Comparison of ENCODE assay signal across 19 cellular contexts in the genomic region with DNA sequence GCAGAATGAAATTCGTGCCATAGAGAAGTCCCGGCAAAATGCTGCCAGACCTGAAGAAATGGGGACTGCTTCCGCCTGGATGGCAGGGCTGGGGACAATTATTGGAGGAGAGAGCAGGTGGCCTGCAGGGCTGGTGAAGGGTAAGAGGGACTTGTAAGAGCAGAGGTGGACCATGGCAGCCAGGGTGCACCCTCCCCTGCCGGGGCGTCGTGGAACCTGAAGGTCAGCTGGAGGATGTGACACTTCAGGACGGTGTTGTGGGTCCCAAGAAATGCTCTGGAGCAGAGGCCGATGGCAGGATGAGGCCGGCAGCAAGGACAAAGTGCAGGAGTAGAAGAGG. TPM values are rescaled to one million over a fixed set of nuclear protein-coding genes. Genes with fewer than 3 reads are reported as not detected.
DNase-seq lines count a peak whose midpoint lies in the region; ATAC-seq and TF ChIP-seq lines count a peak whose summit lies in the region.
"Had no signal": no experiment of that assay in that cellular context is flagged by ENCODE, and none has a peak within 500 bp of the region (broad histone marks: within the 10 kb centered on the region; RNA-seq: fewer than 3 reads in every experiment).

No MANE protein-coding gene starts in this region.

- no peak for TF ChIP-seq RAD21 in HCT116 (IDR thresholded peaks at IDR 0.05; ENCODE audit: low read depth)

- DNase-seq in HCT116 (ENCODE audit: low read depth, low spot score), result no peak
- DNase-seq in mammary epithelial cell, result no peak
- no peak for DNase-seq in type B pancreatic cell (ENCODE audit: extremely low spot score, unreplicated experiment)
- DNase-seq in NCI-H1417 treated with DMSO at 0.1 percent for 48 hours (lab: John Stamatoyannopoulos, UW), result no peak
- DNase-seq in ACHN, result no peak
- no peak for DNase-seq in activated T-cell treated with anti-CD3 and anti-CD28 coated beads, Interleukin-2, amount 50 U/mL, for 72 hours
- DNase-seq: activated CD4-positive, alpha-beta T cell treated with anti-CD3 and anti-CD28 coated beads, Interleukin-2, amount 10 ng/mL, durations not matched to agents 24 days and 14 days; activated CD8-positive, alpha-beta memory T cell treated with anti-CD3 and anti-CD28 coated beads, Interleukin-2, amount 50 U/mL, for 4 hours; activated gamma-delta T cell; amniotic stem cell; NCI-H1105; NCI-H2171; RPMI8226; stimulated activated naive CD4-positive, alpha-beta T cell had no signal

- H3K9me3 Mint-ChIP-seq in type B pancreatic cell, result peaks cover 6% of the 10 kb centered on the region
- no peaks in the 10 kb centered on the region for H3K9me3 Mint-ChIP-seq in activated T-cell treated with anti-CD3 and anti-CD28 coated beads, Interleukin-2, amount 50 U/mL, for 72 hours
- H3K9me3 Mint-ChIP-seq: activated CD4-positive, alpha-beta T cell treated with anti-CD3 and anti-CD28 coated beads, Interleukin-2, amount 10 ng/mL, durations not matched to agents 24 days and 14 days had no signal

- H3K4me1 Mint-ChIP-seq in type B pancreatic cell (ENCODE audit: unreplicated experiment), result peaks cover 21% of the 10 kb centered on the region
- H3K4me1 Mint-ChIP-seq in activated T-cell treated with anti-CD3 and anti-CD28 coated beads, Interleukin-2, amount 50 U/mL, for 72 hours (ENCODE audit: low read depth), result no peaks in the 10 kb centered on the region
- H3K4me1 Mint-ChIP-seq: nephron had no signal

- dilution Hi-C loops in mammary epithelial cell (cut with HindIII; ENCODE audit: low sequenced_read_pairs), result no loop called here

- 13% methylated on average over 9 of the region's 9 CpGs for WGBS in mammary epithelial cell (ENCODE audit: low coverage, missing lambda C conversion rate)

- no peaks in the 10 kb centered on the region for H3K36me3 ChIP-seq in HCT116 (ENCODE audit: control insufficient read depth in 1 of 2, insufficient read depth in 2 of 2, low read length in 2 of 2)
- no peaks in the 10 kb centered on the region for H3K36me3 ChIP-seq in mammary epithelial cell (ENCODE audit: insufficient read depth, low read length)
- no peaks in the 10 kb centered on the region for H3K36me3 ChIP-seq in mucosa of stomach (ENCODE audit: control insufficient read depth, insufficient read depth, low read length)
- H3K36me3 ChIP-seq: upper lobe of left lung had no signal

- peak overlapping the region; percentile 21 to 43; a peak in 3 of 4 replicates for H3K4me3 ChIP-seq in HCT116 (replicated peaks in 1 of 2; ENCODE audit: low read depth in 1 of 2, low read length in 2 of 2)
- no peak overlapping the region for H3K4me3 ChIP-seq in mammary epithelial cell (replicated peaks in 1 of 3; ENCODE audit: insufficient read depth in 1 of 3, low read depth in 2 of 3, low read length in 3 of 3)
- H3K4me3 ChIP-seq in mucosa of stomach (ENCODE audit: low read length), result no peak overlapping the region
- H3K4me3 ChIP-seq: hepatocyte had no signal

- CTCF ChIA-PET in HCT116 (lab: Charles Lee) (interaction anchor here (0.9 kb wide), 1 partner anchor 391 kb away, joined by 3 read pairs; no protein-coding TSS in a partner anchor), mammary epithelial cell (lab: Charles Lee; ENCODE audit: low non-redundant PET) (no interaction called here)

- peak; percentile 17; the same call in 1 of the 2 replicates for ATAC-seq in HCT116
- ATAC-seq in activated T-cell treated with anti-CD3 and anti-CD28 coated beads, Interleukin-2, amount 50 U/mL, for 72 hours (replicated peaks in 1 of 2), result no peak

- no peaks in the 10 kb centered on the region for H3K27me3 ChIP-seq in HCT116 (ENCODE audit: insufficient read depth, low read length)
- no peaks in the 10 kb centered on the region for H3K27me3 ChIP-seq in mammary epithelial cell (ENCODE audit: insufficient read depth, low read length)
- peaks cover 18% of the 10 kb centered on the region for H3K27me3 ChIP-seq in mucosa of stomach (ENCODE audit: control insufficient read depth, insufficient read depth, low read length)
- H3K27me3 ChIP-seq: hepatocyte, upper lobe of left lung had no signal

- no peaks in the 10 kb centered on the region for H3K79me2 ChIP-seq in HCT116 (ENCODE audit: insufficient read depth, low read length)
- no peaks in the 10 kb centered on the region for H3K79me2 ChIP-seq in mammary epithelial cell (ENCODE audit: insufficient read depth, low read length)
- H3K79me2 ChIP-seq: hepatocyte had no signal

- TF ChIP-seq CTCF in HCT116 (IDR thresholded peaks at IDR 0.05 in 2 of 3, conservative IDR thresholded peaks at IDR 0.05 in 1 of 3; ENCODE audit: borderline replicate concordance in 1 of 3, insufficient read depth in 1 of 3, low read depth in 2 of 3, low read length in 2 of 3), result no peak
- no peak for TF ChIP-seq CTCF in mammary epithelial cell (conservative IDR thresholded peaks at IDR 0.05 in 1 of 2, IDR thresholded peaks at IDR 0.05 in 1 of 2; ENCODE audit: extremely low read depth in 1 of 2, insufficient read depth in 1 of 2, low read depth in 1 of 2, low read length in 2 of 2)
- TF ChIP-seq CTCF in type B pancreatic cell (conservative IDR thresholded peaks at IDR 0.05), result no peak

- in situ Hi-C loops in mammary epithelial cell (cut with MboI; ENCODE audit: low sequenced_read_pairs in 2 of 2), result no loop called here
- in situ Hi-C loops in ACHN (cut with HindIII; ENCODE audit: low pct_ligation_motif_present, low pct_unique_long_range_greater_than_20kb, low sequenced_read_pairs), result no loop called here

- intact Hi-C loops in HCT116 (cut with micrococcal nuclease) (no loop called here), mammary epithelial cell (cut with micrococcal nuclease) (loop anchor here (5.0 kb wide), 1 partner anchor 94 kb away; no protein-coding TSS in a partner anchor)

- H3K27ac Mint-ChIP-seq in type B pancreatic cell, result peak overlapping the region; percentile 80
- H3K27ac Mint-ChIP-seq in activated T-cell treated with anti-CD3 and anti-CD28 coated beads, Interleukin-2, amount 50 U/mL, for 72 hours, result no peak overlapping the region
- H3K27ac Mint-ChIP-seq: activated CD4-positive, alpha-beta T cell treated with anti-CD3 and anti-CD28 coated beads, Interleukin-2, amount 10 ng/mL, durations not matched to agents 24 days and 14 days; nephron had no signal

- H3K27me3 Mint-ChIP-seq in type B pancreatic cell, result no peaks in the 10 kb centered on the region
- peaks cover 41% of the 10 kb centered on the region for H3K27me3 Mint-ChIP-seq in activated T-cell treated with anti-CD3 and anti-CD28 coated beads, Interleukin-2, amount 50 U/mL, for 72 hours (ENCODE audit: low read depth)

- H4K20me1 ChIP-seq in HCT116 (ENCODE audit: insufficient read depth) (no peaks in the 10 kb centered on the region), mammary epithelial cell (ENCODE audit: insufficient read depth, low read length) (no peaks in the 10 kb centered on the region)

- POLR2A ChIA-PET in HCT116 (lab: Charles Lee), result no interaction called here

- H3K4me2 ChIP-seq in HCT116 (ENCODE audit: low read length), result peak overlapping the region; percentile 79
- H3K4me2 ChIP-seq in mammary epithelial cell (ENCODE audit: insufficient read depth, low read depth, low read length), result peak overlapping the region; percentile 76
- H3K4me2 ChIP-seq: KMS-11 had no signal

- H3K27ac ChIP-seq in HCT116 (ENCODE audit: low read depth, low read length), result peak overlapping the region; percentile 69
- H3K27ac ChIP-seq in mammary epithelial cell (ENCODE audit: insufficient read depth, low read depth, low read length), result peak overlapping the region; percentile 84
- H3K27ac ChIP-seq: KMS-11 had no signal

- H3K9ac ChIP-seq in HCT116 (ENCODE audit: low read length) (peak overlapping the region; percentile 60), mammary epithelial cell (ENCODE audit: insufficient read depth, low read length) (peak overlapping the region; percentile 36), mucosa of stomach (ENCODE audit: low read length) (peak overlapping the region; percentile 59)
- H3K9ac ChIP-seq: KMS-11 had no signal

- BruUV-seq in HCT116 (replicated peaks; lab: Mats Ljungman, UMichigan) (no TSS peak), mammary epithelial cell (replicated peaks; lab: Mats Ljungman, UMichigan) (no TSS peak)

- H3K36me3 Mint-ChIP-seq in type B pancreatic cell, result no peaks in the 10 kb centered on the region
- no peaks in the 10 kb centered on the region for H3K36me3 Mint-ChIP-seq in activated T-cell treated with anti-CD3 and anti-CD28 coated beads, Interleukin-2, amount 50 U/mL, for 72 hours (ENCODE audit: insufficient read depth in 2 of 2)

- H3K4me1 ChIP-seq in HCT116 (ENCODE audit: control insufficient read depth in 1 of 2, insufficient read depth in 2 of 2, low read length in 2 of 2) (peaks cover 24 to 33% of the 10 kb centered on the region in 2 experiments), mammary epithelial cell (ENCODE audit: insufficient read depth, low read length) (peaks cover 56% of the 10 kb centered on the region), mucosa of stomach (ENCODE audit: control insufficient read depth, insufficient read depth, low read length) (peaks cover 73% of the 10 kb centered on the region)

- no peak for TF ChIP-seq POLR2A in HCT116 (IDR thresholded peaks at IDR 0.05; ENCODE audit: borderline replicate concordance, extremely low read depth, insufficient read depth, insufficient read length)

- no peaks in the 10 kb centered on the region for H3K9me2 ChIP-seq in HCT116 (ENCODE audit: insufficient read depth)

- no peak overlapping the region for H3K4me3 Mint-ChIP-seq in type B pancreatic cell
- H3K4me3 Mint-ChIP-seq in activated T-cell treated with anti-CD3 and anti-CD28 coated beads, Interleukin-2, amount 50 U/mL, for 72 hours, result no peak overlapping the region
- H3K4me3 Mint-ChIP-seq: activated CD4-positive, alpha-beta T cell treated with anti-CD3 and anti-CD28 coated beads, Interleukin-2, amount 10 ng/mL, durations not matched to agents 24 days and 14 days had no signal

- RAD21 ChIA-PET in HCT116 (lab: Charles Lee; ENCODE audit: low non-redundant PET in 1 of 2, low total read pairs in 2 of 2, uncharacterized antibody in 2 of 2, unreplicated experiment in 2 of 2), result no interaction called here

- peak overlapping the region; percentile 52 for H2AFZ ChIP-seq in HCT116 (ENCODE audit: low read depth, low read length, poor library complexity, severe bottlenecking)
- H2AFZ ChIP-seq in mammary epithelial cell (ENCODE audit: low read depth, low read length), result peak overlapping the region; percentile 91
- H2AFZ ChIP-seq: hepatocyte had no signal

- H3K9me3 ChIP-seq in HCT116 (ENCODE audit: control insufficient read depth in 1 of 2, insufficient read depth in 1 of 2, low read depth in 1 of 2, low read length in 2 of 2) (no peaks in the 10 kb centered on the region), mammary epithelial cell (replicated peaks; ENCODE audit: insufficient read depth, low read length) (no peaks in the 10 kb centered on the region), mucosa of stomach (ENCODE audit: control insufficient read depth, low read length) (no peaks in the 10 kb centered on the region)
- H3K9me3 ChIP-seq: upper lobe of left lung had no signal

TF ChIP-seq in HCT116, 20 proteins besides CTCF, POLR2A, EP300 and RAD21 (continues in another document):
- no peak for TF ChIP-seq ZNF274 (IDR thresholded peaks at IDR 0.05; ENCODE audit: low read depth, low read length)

RNA-seq across cellular contexts. Expression of a gene that starts 40.3 kb away (rescaled TPM):
- total RNA-seq in HCT116 (2021; ENCODE audit: unreplicated experiment) (9.9 TPM), mammary epithelial cell (10 to 100 TPM; 50.1 to 83.9 TPM), type B pancreatic cell (ENCODE audit: low replicate concordance) (13.7 and 30.3 TPM in 2 replicates)
- 8.2 and 11.1 TPM in 2 replicates for polyA plus RNA-seq in HCT116 (2012)
- polyA plus RNA-seq in mammary epithelial cell, result 21.0 TPM
- 36.0 TPM for polyA minus RNA-seq in mammary epithelial cell
- under 1 TPM; 0.46 to 0.60 TPM for total RNA-seq in activated T-cell treated with anti-CD3 and anti-CD28 coated beads, Interleukin-2, amount 50 U/mL, for 72 hours
- total RNA-seq: activated CD4-positive, alpha-beta T cell treated with anti-CD3 and anti-CD28 coated beads, Interleukin-2, amount 10 ng/mL, durations not matched to agents 24 days and 14 days had no signal

Comparison
In these comparisons a context has a peak if more than half of its experiments do, and no peak if none do; other contexts are left out.
1. H3K4me3 ChIP-seq: peak in HCT116 (2 of 2); none in mammary epithelial cell (0 of 3) and mucosa of stomach (single experiment).
2. Peak in every context shown above with its lines, with median percentiles within 50 percentile points of each other: H3K9ac ChIP-seq.